Comparison of ENCODE assay signal across 26 cellular contexts in genomic region chr6:163886394-163886793, GRCh38.
"Had no signal": no experiment of that assay in that cellular context is flagged by ENCODE, and none has a peak within 500 bp of the region (broad histone marks: within the 10 kb centered on the region; RNA-seq: fewer than 3 reads in every experiment).

No MANE protein-coding gene starts in this region.

- H3K36me3 ChIP-seq: left lung, lower lobe of right lung, pancreas, prostate gland, sigmoid colon, spleen, suprapubic skin, thoracic aorta, tibial artery, upper lobe of right lung had no signal

- ATAC-seq: left colon; left lung; lower lobe of right lung; naive thymus-derived CD8-positive, alpha-beta T cell; pancreas; right cardiac atrium; stimulated activated effector memory CD8-positive, alpha-beta T cell treated with anti-CD3 and anti-CD28 coated beads, Interleukin-12 subunit alpha, Interleukin-12 subunit beta, amount 100 ng/mL, for 72 hours; upper lobe of right lung had no signal

- H3K4me3 ChIP-seq: hepatocyte, left lung, lower lobe of right lung, pancreas, prostate gland, sigmoid colon, spleen, suprapubic skin, thoracic aorta, tibial artery, upper lobe of right lung had no signal

- H3K27me3 ChIP-seq: hepatocyte, left lung, pancreas, sigmoid colon, spleen, suprapubic skin, tibial artery, upper lobe of right lung had no signal

- H3K4me1 ChIP-seq: left lung, lower lobe of right lung, pancreas, prostate gland, sigmoid colon, suprapubic skin, tibial artery, upper lobe of right lung had no signal

- H3K9me3 ChIP-seq: left lung, lower lobe of right lung, pancreas, prostate gland, sigmoid colon, spleen, suprapubic skin, thoracic aorta, tibial artery, upper lobe of right lung had no signal

- H2AFZ ChIP-seq: hepatocyte had no signal

- H3K4me2 ChIP-seq: hepatocyte had no signal

- DNase-seq: left colon; left lung; lower lobe of right lung; mammary epithelial cell; mesenchymal stem cell; naive thymus-derived CD8-positive, alpha-beta T cell; nucleus accumbens; pancreas; posterior cingulate gyrus; retina; right cardiac atrium; sigmoid colon; small intestine; spleen; stimulated activated CD4-positive, alpha-beta T cell treated with anti-CD3 and anti-CD28 coated beads, Interleukin-4, amount 100 ng/mL, for 24 hours; stimulated activated naive CD4-positive, alpha-beta T cell; tibial artery; trophoblast cell; upper lobe of right lung had no signal

- FAIRE-seq: keratinocyte, pancreas, small intestine, urothelium cell line had no signal

- H3K27ac ChIP-seq: hepatocyte, left lung, lower lobe of right lung, pancreas, prostate gland, sigmoid colon, spleen, suprapubic skin, thoracic aorta, tibial artery, upper lobe of right lung had no signal

- H3K79me2 ChIP-seq: hepatocyte had no signal
